ENCODE assay signal across 1 cellular context in genomic region chr15:63819645-63820044, GRCh38.
TF ChIP-seq lines count a peak whose summit lies in the region.

No MANE protein-coding gene starts in this region.

TF ChIP-seq in H1, 55 proteins besides CTCF, POLR2A, EP300 and RAD21:
- TF ChIP-seq RBBP5 (IDR thresholded peaks at IDR 0.05; ENCODE audit: borderline replicate concordance, low read depth, low read length) (no peak), RXRA (IDR thresholded peaks at IDR 0.05; ENCODE audit: insufficient read depth, low read depth, low read length) (no peak), CEBPB (IDR thresholded peaks at IDR 0.05; ENCODE audit: low read depth, low read length) (no peak), HDAC2 (IDR thresholded peaks at IDR 0.05; ENCODE audit: borderline replicate concordance in 1 of 2, low read depth in 2 of 2, low read length in 2 of 2) (no peak), SIN3A (conservative IDR thresholded peaks at IDR 0.05 in 1 of 2, IDR thresholded peaks at IDR 0.05 in 1 of 2; ENCODE audit: low read depth in 1 of 2, low read length in 2 of 2) (no peak), SRF (IDR thresholded peaks at IDR 0.05; ENCODE audit: low read depth, low read length) (no peak), FOSL1 (IDR thresholded peaks at IDR 0.05; ENCODE audit: insufficient read depth, low read depth, low read length) (no peak), SUZ12 (IDR thresholded peaks at IDR 0.05; ENCODE audit: low read length) (no peak), SAP30 (IDR thresholded peaks at IDR 0.05; ENCODE audit: insufficient read depth, insufficient replicate concordance, low read length) (no peak), SIX5 (IDR thresholded peaks at IDR 0.05; ENCODE audit: low read depth, low read length) (no peak), GABPA (IDR thresholded peaks at IDR 0.05; ENCODE audit: borderline replicate concordance, insufficient read depth, low read length) (no peak), YY1 (IDR thresholded peaks at IDR 0.05; ENCODE audit: low read depth, low read length) (no peak), TAF1 (IDR thresholded peaks at IDR 0.05; ENCODE audit: low read depth, low read length) (no peak), GTF2F1 (IDR thresholded peaks at IDR 0.05; ENCODE audit: borderline replicate concordance, low read depth, low read length) (no peak), SP4 (IDR thresholded peaks at IDR 0.05; ENCODE audit: low read length) (no peak), KDM4A (IDR thresholded peaks at IDR 0.05; ENCODE audit: low read depth, low read length, severe bottlenecking) (no peak), MAFK (IDR thresholded peaks at IDR 0.05; ENCODE audit: low read depth, low read length) (no peak), POLR2AphosphoS5 (IDR thresholded peaks at IDR 0.05; ENCODE audit: low read depth, low read length) (no peak)
- TF ChIP-seq, protein P1, sequence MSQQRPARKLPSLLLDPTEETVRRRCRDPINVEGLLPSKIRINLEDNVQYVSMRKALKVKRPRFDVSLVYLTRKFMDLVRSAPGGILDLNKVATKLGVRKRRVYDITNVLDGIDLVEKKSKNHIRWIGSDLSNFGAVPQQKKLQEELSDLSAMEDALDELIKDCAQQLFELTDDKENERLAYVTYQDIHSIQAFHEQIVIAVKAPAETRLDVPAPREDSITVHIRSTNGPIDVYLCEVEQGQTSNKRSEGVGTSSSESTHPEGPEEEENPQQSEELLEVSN (IDR thresholded peaks at IDR 0.05), result no peak
- TF ChIP-seq, protein P2, sequence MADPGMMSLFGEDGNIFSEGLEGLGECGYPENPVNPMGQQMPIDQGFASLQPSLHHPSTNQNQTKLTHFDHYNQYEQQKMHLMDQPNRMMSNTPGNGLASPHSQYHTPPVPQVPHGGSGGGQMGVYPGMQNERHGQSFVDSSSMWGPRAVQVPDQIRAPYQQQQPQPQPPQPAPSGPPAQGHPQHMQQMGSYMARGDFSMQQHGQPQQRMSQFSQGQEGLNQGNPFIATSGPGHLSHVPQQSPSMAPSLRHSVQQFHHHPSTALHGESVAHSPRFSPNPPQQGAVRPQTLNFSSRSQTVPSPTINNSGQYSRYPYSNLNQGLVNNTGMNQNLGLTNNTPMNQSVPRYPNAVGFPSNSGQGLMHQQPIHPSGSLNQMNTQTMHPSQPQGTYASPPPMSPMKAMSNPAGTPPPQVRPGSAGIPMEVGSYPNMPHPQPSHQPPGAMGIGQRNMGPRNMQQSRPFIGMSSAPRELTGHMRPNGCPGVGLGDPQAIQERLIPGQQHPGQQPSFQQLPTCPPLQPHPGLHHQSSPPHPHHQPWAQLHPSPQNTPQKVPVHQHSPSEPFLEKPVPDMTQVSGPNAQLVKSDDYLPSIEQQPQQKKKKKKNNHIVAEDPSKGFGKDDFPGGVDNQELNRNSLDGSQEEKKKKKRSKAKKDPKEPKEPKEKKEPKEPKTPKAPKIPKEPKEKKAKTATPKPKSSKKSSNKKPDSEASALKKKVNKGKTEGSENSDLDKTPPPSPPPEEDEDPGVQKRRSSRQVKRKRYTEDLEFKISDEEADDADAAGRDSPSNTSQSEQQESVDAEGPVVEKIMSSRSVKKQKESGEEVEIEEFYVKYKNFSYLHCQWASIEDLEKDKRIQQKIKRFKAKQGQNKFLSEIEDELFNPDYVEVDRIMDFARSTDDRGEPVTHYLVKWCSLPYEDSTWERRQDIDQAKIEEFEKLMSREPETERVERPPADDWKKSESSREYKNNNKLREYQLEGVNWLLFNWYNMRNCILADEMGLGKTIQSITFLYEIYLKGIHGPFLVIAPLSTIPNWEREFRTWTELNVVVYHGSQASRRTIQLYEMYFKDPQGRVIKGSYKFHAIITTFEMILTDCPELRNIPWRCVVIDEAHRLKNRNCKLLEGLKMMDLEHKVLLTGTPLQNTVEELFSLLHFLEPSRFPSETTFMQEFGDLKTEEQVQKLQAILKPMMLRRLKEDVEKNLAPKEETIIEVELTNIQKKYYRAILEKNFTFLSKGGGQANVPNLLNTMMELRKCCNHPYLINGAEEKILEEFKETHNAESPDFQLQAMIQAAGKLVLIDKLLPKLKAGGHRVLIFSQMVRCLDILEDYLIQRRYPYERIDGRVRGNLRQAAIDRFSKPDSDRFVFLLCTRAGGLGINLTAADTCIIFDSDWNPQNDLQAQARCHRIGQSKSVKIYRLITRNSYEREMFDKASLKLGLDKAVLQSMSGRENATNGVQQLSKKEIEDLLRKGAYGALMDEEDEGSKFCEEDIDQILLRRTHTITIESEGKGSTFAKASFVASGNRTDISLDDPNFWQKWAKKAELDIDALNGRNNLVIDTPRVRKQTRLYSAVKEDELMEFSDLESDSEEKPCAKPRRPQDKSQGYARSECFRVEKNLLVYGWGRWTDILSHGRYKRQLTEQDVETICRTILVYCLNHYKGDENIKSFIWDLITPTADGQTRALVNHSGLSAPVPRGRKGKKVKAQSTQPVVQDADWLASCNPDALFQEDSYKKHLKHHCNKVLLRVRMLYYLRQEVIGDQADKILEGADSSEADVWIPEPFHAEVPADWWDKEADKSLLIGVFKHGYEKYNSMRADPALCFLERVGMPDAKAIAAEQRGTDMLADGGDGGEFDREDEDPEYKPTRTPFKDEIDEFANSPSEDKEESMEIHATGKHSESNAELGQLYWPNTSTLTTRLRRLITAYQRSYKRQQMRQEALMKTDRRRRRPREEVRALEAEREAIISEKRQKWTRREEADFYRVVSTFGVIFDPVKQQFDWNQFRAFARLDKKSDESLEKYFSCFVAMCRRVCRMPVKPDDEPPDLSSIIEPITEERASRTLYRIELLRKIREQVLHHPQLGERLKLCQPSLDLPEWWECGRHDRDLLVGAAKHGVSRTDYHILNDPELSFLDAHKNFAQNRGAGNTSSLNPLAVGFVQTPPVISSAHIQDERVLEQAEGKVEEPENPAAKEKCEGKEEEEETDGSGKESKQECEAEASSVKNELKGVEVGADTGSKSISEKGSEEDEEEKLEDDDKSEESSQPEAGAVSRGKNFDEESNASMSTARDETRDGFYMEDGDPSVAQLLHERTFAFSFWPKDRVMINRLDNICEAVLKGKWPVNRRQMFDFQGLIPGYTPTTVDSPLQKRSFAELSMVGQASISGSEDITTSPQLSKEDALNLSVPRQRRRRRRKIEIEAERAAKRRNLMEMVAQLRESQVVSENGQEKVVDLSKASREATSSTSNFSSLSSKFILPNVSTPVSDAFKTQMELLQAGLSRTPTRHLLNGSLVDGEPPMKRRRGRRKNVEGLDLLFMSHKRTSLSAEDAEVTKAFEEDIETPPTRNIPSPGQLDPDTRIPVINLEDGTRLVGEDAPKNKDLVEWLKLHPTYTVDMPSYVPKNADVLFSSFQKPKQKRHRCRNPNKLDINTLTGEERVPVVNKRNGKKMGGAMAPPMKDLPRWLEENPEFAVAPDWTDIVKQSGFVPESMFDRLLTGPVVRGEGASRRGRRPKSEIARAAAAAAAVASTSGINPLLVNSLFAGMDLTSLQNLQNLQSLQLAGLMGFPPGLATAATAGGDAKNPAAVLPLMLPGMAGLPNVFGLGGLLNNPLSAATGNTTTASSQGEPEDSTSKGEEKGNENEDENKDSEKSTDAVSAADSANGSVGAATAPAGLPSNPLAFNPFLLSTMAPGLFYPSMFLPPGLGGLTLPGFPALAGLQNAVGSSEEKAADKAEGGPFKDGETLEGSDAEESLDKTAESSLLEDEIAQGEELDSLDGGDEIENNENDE (IDR thresholded peaks at IDR 0.05; ENCODE audit: insufficient replicate concordance, low read length), result no peak
